22 cellular contexts compared by ENCODE assay signal in the genomic region with DNA sequence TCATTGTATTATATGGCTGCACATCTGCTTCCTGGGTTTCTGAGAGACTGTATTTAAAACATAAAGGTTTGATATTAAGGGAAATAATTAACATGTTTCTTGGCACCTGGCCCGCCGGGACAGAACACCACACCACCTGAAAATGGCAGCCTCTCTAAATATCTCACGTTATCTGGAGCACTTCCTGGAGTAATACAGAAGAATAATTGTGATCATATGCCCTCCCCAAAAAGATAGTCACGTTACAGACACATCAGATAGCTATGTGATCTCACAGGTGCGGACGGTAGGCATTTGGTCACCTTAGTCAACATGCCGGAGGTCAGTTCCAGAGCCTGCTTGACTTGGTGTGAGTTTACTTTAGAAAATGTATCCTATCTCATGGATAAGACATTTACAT.
"Had no signal": no experiment of that assay in that cellular context is flagged by ENCODE, and none has a peak within 500 bp of the region (broad histone marks: within the 10 kb centered on the region; RNA-seq: fewer than 3 reads in every experiment).

No MANE protein-coding gene starts in this region.

- H3K4me3 ChIP-seq: K562, SJSA1, SK-N-MC had no signal

- H3K4me1 ChIP-seq: SJSA1 had no signal

- H3K27ac ChIP-seq: HL-60, KMS-11, SJSA1, SK-N-MC had no signal

- ATAC-seq: K562 had no signal

- H3K27me3 ChIP-seq: SJSA1 had no signal

- DNase-seq: Kasumi-1, MM.1S, NCI-H1436, NCI-H187, NCI-H2029, NCI-H2081 treated with DMSO at 0.1 percent for 48 hours, NCI-H2171 treated with DMSO at 0.1 percent for 48 hours, NCI-H226, NCI-H446, NCI-H510A, NCI-H524 treated with DMSO at 0.1 percent for 48 hours, NCI-H774, Right ventricle myocardium superior, RPMI8226, SIG-M5 had no signal

- FAIRE-seq: HTR-8/SVneo, K562, RCC 7860 had no signal

- H3K36me3 ChIP-seq: SJSA1 had no signal
